8 cellular contexts compared by ENCODE assay signal in the genomic region with DNA sequence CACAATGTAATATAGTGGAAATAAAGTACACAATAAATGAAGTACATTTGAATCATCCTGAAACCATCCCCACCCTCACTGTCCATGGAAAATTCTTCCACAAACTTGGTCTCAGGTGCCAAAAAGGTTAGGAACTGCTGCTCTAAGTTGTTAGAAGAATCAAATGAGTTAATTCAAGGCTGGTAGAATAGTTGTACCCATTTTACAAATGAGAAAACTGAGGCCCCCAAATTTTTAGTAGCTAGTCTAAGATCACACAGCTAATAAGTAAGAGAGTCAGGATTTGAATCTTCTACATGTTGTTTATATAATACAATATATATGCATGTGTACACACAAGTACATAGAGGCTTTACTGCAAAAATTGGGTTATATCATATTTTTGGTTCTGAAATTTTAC.
"Had no signal": no experiment of that assay in that cellular context is flagged by ENCODE, and none has a peak within 500 bp of the region (broad histone marks: within the 10 kb centered on the region; RNA-seq: fewer than 3 reads in every experiment).

No MANE protein-coding gene starts in this region.

- DNase-seq: GDM1, GF-D8 had no signal

- H3K4me3 ChIP-seq: GM12878 had no signal

- FAIRE-seq: G401.6, GM12878, GM12891, GM12892, GM18507, GM19239 had no signal

- ATAC-seq: GM12878 had no signal
